Comparison of ENCODE assay signal across 1 cellular context in genomic region chr1:161175771-161176453, GRCh38.
TF ChIP-seq lines count a peak whose summit lies in the region.

No MANE protein-coding gene starts in this region.

TF ChIP-seq in H1, 55 proteins besides CTCF, POLR2A, EP300 and RAD21:
- TF ChIP-seq KDM1A (IDR thresholded peaks at IDR 0.05; ENCODE audit: borderline replicate concordance, low read length) (no peak), GTF2F1 (IDR thresholded peaks at IDR 0.05; ENCODE audit: borderline replicate concordance, low read depth, low read length) (no peak), KDM5A (IDR thresholded peaks at IDR 0.05; ENCODE audit: low read length) (no peak), SUZ12 (IDR thresholded peaks at IDR 0.05; ENCODE audit: low read length) (no peak), MAX (IDR thresholded peaks at IDR 0.05) (no peak), MAFK (IDR thresholded peaks at IDR 0.05; ENCODE audit: low read depth, low read length) (no peak), TAF7 (optimal IDR thresholded peaks at IDR 0.05; ENCODE audit: borderline replicate concordance, low read depth, low read length) (no peak), TEAD4 (IDR thresholded peaks at IDR 0.05; ENCODE audit: low read depth, low read length) (no peak), JUN (IDR thresholded peaks at IDR 0.05; ENCODE audit: low read depth, low read length) (no peak), HDAC2 (IDR thresholded peaks at IDR 0.05; ENCODE audit: borderline replicate concordance in 1 of 2, low read depth in 2 of 2, low read length in 2 of 2) (no peak)
